Comparison of ENCODE assay signal across 2 cellular contexts in the genomic region with DNA sequence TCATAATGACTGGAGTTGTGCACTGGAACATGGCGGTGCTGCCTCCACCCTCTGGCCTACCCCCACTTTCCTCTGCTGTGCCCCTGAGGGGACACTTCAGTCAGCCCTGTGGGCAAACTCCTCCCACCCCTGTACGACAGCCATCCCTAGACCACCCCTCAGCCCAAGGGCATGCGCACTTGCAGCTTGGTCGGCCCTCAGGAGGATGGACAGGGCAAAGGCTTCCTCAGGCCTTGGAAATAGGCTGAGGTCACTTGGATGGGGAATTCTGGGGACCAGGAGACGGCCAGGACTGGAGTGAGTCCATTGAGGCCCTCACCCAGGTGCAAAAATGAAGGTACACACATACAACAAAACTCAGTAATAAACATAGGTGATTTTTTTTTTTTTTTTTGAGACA.
TF ChIP-seq lines count a peak whose summit lies in the region.

No MANE protein-coding gene starts in this region.

TF ChIP-seq in A549, 52 proteins besides CTCF, POLR2A, EP300 and RAD21:
- TF ChIP-seq CHD4 (IDR thresholded peaks at IDR 0.05; ENCODE audit: borderline replicate concordance) = no peak
- no peak for TF ChIP-seq HOXB13 (CRISPR knock-in tag; IDR thresholded peaks at IDR 0.05; ENCODE audit: low read depth)
- TF ChIP-seq, protein P1, sequence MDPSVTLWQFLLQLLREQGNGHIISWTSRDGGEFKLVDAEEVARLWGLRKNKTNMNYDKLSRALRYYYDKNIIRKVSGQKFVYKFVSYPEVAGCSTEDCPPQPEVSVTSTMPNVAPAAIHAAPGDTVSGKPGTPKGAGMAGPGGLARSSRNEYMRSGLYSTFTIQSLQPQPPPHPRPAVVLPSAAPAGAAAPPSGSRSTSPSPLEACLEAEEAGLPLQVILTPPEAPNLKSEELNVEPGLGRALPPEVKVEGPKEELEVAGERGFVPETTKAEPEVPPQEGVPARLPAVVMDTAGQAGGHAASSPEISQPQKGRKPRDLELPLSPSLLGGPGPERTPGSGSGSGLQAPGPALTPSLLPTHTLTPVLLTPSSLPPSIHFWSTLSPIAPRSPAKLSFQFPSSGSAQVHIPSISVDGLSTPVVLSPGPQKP (IDR thresholded peaks at IDR 0.05; ENCODE audit: low read depth, low read length) = no peak
- no peak for TF ChIP-seq MYC (IDR thresholded peaks at IDR 0.05; ENCODE audit: borderline replicate concordance, low read length)
- no peak for TF ChIP-seq PHF8 (IDR thresholded peaks at IDR 0.05; ENCODE audit: borderline replicate concordance, low read depth)
- no peak for TF ChIP-seq SREBF2 (IDR thresholded peaks at IDR 0.05)
- TF ChIP-seq TFCP2L1 (CRISPR knock-in tag; IDR thresholded peaks at IDR 0.05) = no peak

TF ChIP-seq in IMR-90, 13 proteins besides CTCF, POLR2A, EP300 and RAD21:
- TF ChIP-seq SMC3 (IDR thresholded peaks at IDR 0.05; ENCODE audit: low read depth, low read length) = no peak
